In the genomic region with DNA sequence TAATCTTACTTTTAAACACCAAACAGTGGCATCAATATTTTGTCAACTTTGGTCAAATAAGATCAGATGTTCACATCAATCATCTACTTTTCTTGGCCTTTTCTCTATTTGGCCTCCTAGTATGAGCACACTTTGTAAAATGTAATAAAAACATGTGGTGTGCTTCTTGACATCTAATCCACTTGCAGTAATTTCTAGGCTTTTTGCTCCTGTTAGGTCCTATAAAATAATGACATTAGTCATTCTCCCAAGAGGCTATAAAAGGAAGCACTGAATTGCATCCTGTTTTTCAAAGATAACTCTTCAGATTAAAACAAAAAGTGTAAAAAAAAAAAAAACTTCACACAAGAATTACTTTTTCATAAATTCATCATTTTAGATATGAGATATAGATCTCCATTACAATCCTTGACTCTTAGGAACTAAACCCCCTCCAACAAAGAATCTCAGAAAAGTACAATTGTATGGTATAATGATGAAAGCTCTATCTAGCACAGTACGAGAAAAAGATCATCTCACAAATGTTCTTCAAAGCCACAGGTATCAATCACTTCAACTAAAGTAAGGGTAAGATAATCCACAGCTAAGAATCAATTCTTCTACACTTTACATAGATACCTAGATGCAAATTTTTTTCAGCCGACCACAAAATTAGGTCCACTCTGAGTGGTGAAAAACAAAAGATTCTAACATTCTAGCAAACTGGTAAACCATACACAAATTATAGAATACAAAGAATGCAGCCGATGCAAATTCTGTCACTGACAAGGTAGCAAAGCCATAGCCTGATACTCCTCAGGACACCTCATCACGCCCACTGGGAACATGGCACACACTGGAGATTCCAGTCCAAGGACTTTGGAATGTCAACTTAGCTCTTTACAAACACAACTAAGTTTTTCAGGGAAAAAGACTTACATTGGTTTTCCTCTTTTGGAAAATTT, we compare ENCODE assay signal across 10 cellular contexts. TPM values are rescaled to one million over a fixed set of nuclear protein-coding genes. Genes with fewer than 3 reads are reported as not detected.
DNase-seq lines count a peak whose midpoint lies in the region; ATAC-seq and TF ChIP-seq lines count a peak whose summit lies in the region.
"Had no signal": no experiment of that assay in that cellular context is flagged by ENCODE, and none has a peak within 500 bp of the region (broad histone marks: within the 10 kb centered on the region; RNA-seq: fewer than 3 reads in every experiment).

No MANE protein-coding gene starts in this region.

- peak; percentile 49 for TF ChIP-seq POLR2A in GM10847 (IDR thresholded peaks at IDR 0.05; ENCODE audit: extremely low read depth, insufficient read length)

- H3K9me3 Mint-ChIP-seq in activated naive CD8-positive, alpha-beta T cell treated with anti-CD3 and anti-CD28 coated beads for 36 hours: no peaks in the 10 kb centered on the region
- no peaks in the 10 kb centered on the region for H3K9me3 Mint-ChIP-seq in progenitor cell of endocrine pancreas (ENCODE audit: low read depth)

- peak overlapping the region; percentile 86 for H3K27ac Mint-ChIP-seq in activated naive CD8-positive, alpha-beta T cell treated with anti-CD3 and anti-CD28 coated beads for 36 hours
- no peak overlapping the region for H3K27ac Mint-ChIP-seq in progenitor cell of endocrine pancreas

- no peak for TF ChIP-seq CTCF in progenitor cell of endocrine pancreas (IDR thresholded peaks at IDR 0.05; ENCODE audit: unreplicated experiment)

- no peak for DNase-seq in activated naive CD8-positive, alpha-beta T cell treated with anti-CD3 and anti-CD28 coated beads for 36 hours
- DNase-seq in progenitor cell of endocrine pancreas (ENCODE audit: low spot score, unreplicated experiment): no peak
- no peak for DNase-seq in SW480 (ENCODE audit: low spot score)
- DNase-seq in central memory CD4-positive, alpha-beta T cell: no peak
- DNase-seq in NCI-H1092 treated with DMSO at 0.1 percent for 48 hours (lab: John Stamatoyannopoulos, UW): no peak
- DNase-seq in NCI-H128 (lab: John Stamatoyannopoulos, UW; ENCODE audit: unreplicated experiment): no peak
- DNase-seq: hippocampal formation had no signal

- ATAC-seq in HG02759 (IDR thresholded peaks at IDR 0.05; ENCODE audit: unreplicated experiment): peak; percentile 8
- ATAC-seq: HCT116 had no signal

- H3K4me3 Mint-ChIP-seq in activated naive CD8-positive, alpha-beta T cell treated with anti-CD3 and anti-CD28 coated beads for 36 hours: peak overlapping the region; percentile 95
- peak overlapping the region; percentile 74 for H3K4me3 Mint-ChIP-seq in progenitor cell of endocrine pancreas (ENCODE audit: low read depth)

- H3K36me3 Mint-ChIP-seq in activated naive CD8-positive, alpha-beta T cell treated with anti-CD3 and anti-CD28 coated beads for 36 hours: peaks cover 56% of the 10 kb centered on the region
- no peaks in the 10 kb centered on the region for H3K36me3 Mint-ChIP-seq in progenitor cell of endocrine pancreas (ENCODE audit: insufficient read depth)

- H3K4me1 Mint-ChIP-seq in activated naive CD8-positive, alpha-beta T cell treated with anti-CD3 and anti-CD28 coated beads for 36 hours: peaks cover 43% of the 10 kb centered on the region
- H3K4me1 Mint-ChIP-seq in progenitor cell of endocrine pancreas (ENCODE audit: low read depth): peaks cover 18% of the 10 kb centered on the region

- no peaks in the 10 kb centered on the region for H3K27me3 Mint-ChIP-seq in activated naive CD8-positive, alpha-beta T cell treated with anti-CD3 and anti-CD28 coated beads for 36 hours
- H3K27me3 Mint-ChIP-seq in progenitor cell of endocrine pancreas: peaks cover 37% of the 10 kb centered on the region

RNA-seq across cellular contexts. Expression of a gene that starts 2.7 kb away (rescaled TPM):
- 10 to 100 TPM; 62.8 to 67.3 TPM for total RNA-seq in activated naive CD8-positive, alpha-beta T cell treated with anti-CD3 and anti-CD28 coated beads for 36 hours
- 3.8 and 4.1 TPM in 2 replicates for total RNA-seq in progenitor cell of endocrine pancreas

RNA-seq across cellular contexts. Expression of a gene that starts 50.1 kb away (rescaled TPM):
- 10 to 100 TPM; 50.5 to 55.8 TPM for total RNA-seq in activated naive CD8-positive, alpha-beta T cell treated with anti-CD3 and anti-CD28 coated beads for 36 hours
- total RNA-seq in progenitor cell of endocrine pancreas: 38.1 and 38.7 TPM in 2 replicates

Comparison
In these comparisons a context has a peak if more than half of its experiments do, and no peak if none do; other contexts are left out.
1. RNA of a gene that starts 2.7 kb away (total RNA-seq): 62.8 to 67.3 TPM in activated naive CD8-positive, alpha-beta T cell treated with anti-CD3 and anti-CD28 coated beads for 36 hours; 3.8 to 4.1 TPM in progenitor cell of endocrine pancreas; every median in the first group is over 10 times any median in the second.